9 cellular contexts compared by ENCODE assay signal in genomic region chr15:51727141-51727897, GRCh38. TPM values are rescaled to one million over a fixed set of nuclear protein-coding genes. Genes with fewer than 3 reads are reported as not detected.
DNase-seq lines count a peak whose midpoint lies in the region; ATAC-seq and TF ChIP-seq lines count a peak whose summit lies in the region.
"Had no signal": no experiment of that assay in that cellular context is flagged by ENCODE, and none has a peak within 500 bp of the region (broad histone marks: within the 10 kb centered on the region; RNA-seq: fewer than 3 reads in every experiment).

No MANE protein-coding gene starts in this region.

- TF ChIP-seq POLR2A in transverse colon (IDR thresholded peaks at IDR 0.05), result no peak

- peak overlapping the region; percentile 8 for H3K27ac ChIP-seq in right cardiac atrium (ENCODE audit: low read length)
- peak overlapping the region; percentile 30 to 69 (median 57) for H3K27ac ChIP-seq in transverse colon

- DNase-seq in right cardiac atrium (no peak), Right ventricle myocardium superior (no peak), NCI-H69 (lab: John Stamatoyannopoulos, UW) (peak; percentile 54), fibroblast of mammary gland (ENCODE audit: low read depth) (peak; percentile 51), transverse colon (no peak), NCI-H187 treated with DMSO at 0.1 percent for 48 hours (lab: John Stamatoyannopoulos, UW) (no peak), SHP77 (lab: John Stamatoyannopoulos, UW) (no peak)
- no peak for DNase-seq in activated effector memory CD4-positive, alpha-beta T cell treated with Interleukin-2 at 50 U/mL for 16 hours

- TF ChIP-seq CTCF in fibroblast of mammary gland (conservative IDR thresholded peaks at IDR 0.05; ENCODE audit: control insufficient read depth, insufficient read depth, low read depth, low read length) (peak; percentile 50), transverse colon (IDR thresholded peaks at IDR 0.05) (no peak)

- H3K36me3 ChIP-seq in transverse colon, result no peaks in the 10 kb centered on the region

- TF ChIP-seq EP300 in transverse colon (IDR thresholded peaks at IDR 0.05; ENCODE audit: low read depth), result no peak

- WGBS in right cardiac atrium, result 77% methylated on average over 4 of the region's 4 CpGs
- WGBS in transverse colon (ENCODE audit: low coverage in 1 of 2), 2 donors, result 86 to 89% methylated on average over 4 of the region's 4 CpGs

- in situ Hi-C loops in transverse colon (cut with MboI; ENCODE audit: low pct_ligation_motif_present in 1 of 4, low pct_unique_long_range_greater_than_20kb in 1 of 4, low sequenced_read_pairs in 3 of 4), result no loop called here

- intact Hi-C loops in right cardiac atrium (cut with DNase I) (no loop called here), Right ventricle myocardium superior (cut with DNase I) (loop anchor here (10.0 kb wide), 1 partner anchor 47 kb away; no protein-coding TSS in a partner anchor), transverse colon (cut with DNase I; ENCODE audit: low total_unique reads) (no loop called here)

- ATAC-seq in right cardiac atrium (no peak), Right ventricle myocardium superior (ENCODE audit: poor library complexity) (no peak)

- H3K4me3 ChIP-seq in right cardiac atrium (ENCODE audit: low read length) (no peak overlapping the region), fibroblast of mammary gland (ENCODE audit: control insufficient read depth, low read depth, low read length) (no peak overlapping the region), transverse colon (no peak overlapping the region)

- H3K4me1 ChIP-seq in right cardiac atrium (ENCODE audit: control insufficient read depth, insufficient read depth, low read length), result peaks cover 16% of the 10 kb centered on the region
- peaks cover 20 to 55% (median 30%) of the 10 kb centered on the region in 4 donors for H3K4me1 ChIP-seq in transverse colon

- no peaks in the 10 kb centered on the region for H3K9me3 ChIP-seq in right cardiac atrium (ENCODE audit: control insufficient read depth, low read length)
- H3K9me3 ChIP-seq in transverse colon, result no peaks in the 10 kb centered on the region

- H3K27me3 ChIP-seq in right cardiac atrium (ENCODE audit: control insufficient read depth, insufficient read depth), result no peaks in the 10 kb centered on the region
- no peaks in the 10 kb centered on the region for H3K27me3 ChIP-seq in transverse colon

RNA-seq across cellular contexts. Expression of gene LYSMD2, which starts 10.1 kb away (rescaled TPM):
- total RNA-seq in right cardiac atrium, result 1 to 10 TPM; 6.5 to 7.6 (median 6.7) TPM
- polyA plus RNA-seq in right cardiac atrium, result 7.8 TPM
- 4.3 TPM for total RNA-seq in Right ventricle myocardium superior
- total RNA-seq in transverse colon, result 1 to 10 TPM; 2.2 to 9.2 (median 4.4) TPM

RNA-seq across cellular contexts. Expression of gene TMOD2, which starts 24.1 kb away (rescaled TPM):
- total RNA-seq in right cardiac atrium (10 to 100 TPM in 3 of 4 donors, 1 to 10 TPM in 1; 9.4 to 17.8 (median 14.0) TPM), Right ventricle myocardium superior (7.3 TPM), transverse colon (1 to 10 TPM; 1.8 to 6.8 (median 5.3) TPM)
- 3.6 TPM for polyA plus RNA-seq in right cardiac atrium

RNA-seq across cellular contexts. Expression of gene SCG3, which starts 46.0 kb away (rescaled TPM):
- total RNA-seq in right cardiac atrium (under 1 TPM in 1 of 4 donors, not detected in 3; 0.15 TPM), Right ventricle myocardium superior (not detected), transverse colon (1 to 10 TPM in 1 of 4 donors, under 1 TPM in 2, not detected in 1; 0.55 to 3.6 (median 0.95) TPM)
- 0.07 TPM for polyA plus RNA-seq in right cardiac atrium
- total RNA-seq: pulmonary artery endothelial cell had no signal

Comparison
In these comparisons a context has a peak if more than half of its experiments do, and no peak if none do; other contexts are left out.
1. DNase-seq: peak in NCI-H69 (single experiment) and fibroblast of mammary gland (single experiment); none in right cardiac atrium (0 of 3), Right ventricle myocardium superior (single experiment), transverse colon (single experiment), NCI-H187 treated with DMSO at 0.1 percent for 48 hours (single experiment), SHP77 (0 of 2) and activated effector memory CD4-positive, alpha-beta T cell treated with Interleukin-2 at 50 U/mL for 16 hours (single experiment).